ENCODE assay signal across 17 cellular contexts in the genomic region with DNA sequence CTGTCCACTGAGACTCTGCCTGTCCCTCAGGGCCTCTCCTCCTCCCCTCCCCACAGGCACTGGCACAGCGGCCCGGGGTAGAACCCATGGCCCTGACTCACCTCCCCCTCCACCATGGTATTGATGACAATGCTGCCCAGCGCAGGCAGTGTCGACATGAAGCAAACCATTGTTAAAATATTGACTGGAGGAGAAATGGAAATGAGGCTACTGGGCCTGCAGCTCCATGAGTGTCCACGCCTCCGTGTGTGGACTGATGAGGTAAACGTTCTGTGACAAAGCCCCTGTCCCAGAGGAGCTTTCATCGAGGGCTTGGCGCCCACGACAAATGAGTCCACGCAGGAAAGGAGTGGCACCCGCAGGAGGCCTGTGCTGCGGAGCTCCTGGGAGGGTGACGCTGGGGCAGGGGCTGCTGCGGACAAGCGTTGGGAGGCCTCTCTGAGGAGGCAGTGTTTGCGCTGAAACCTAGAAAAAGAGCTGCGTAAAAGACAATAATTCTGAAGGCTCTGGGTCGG.
"Had no signal": no experiment of that assay in that cellular context is flagged by ENCODE, and none has a peak within 500 bp of the region (broad histone marks: within the 10 kb centered on the region; RNA-seq: fewer than 3 reads in every experiment).

No MANE protein-coding gene starts in this region.

- ATAC-seq: activated CD8-positive, alpha-beta memory T cell treated with anti-CD3 and anti-CD28 coated beads, Interleukin-2, amount 10 ng/mL, durations not matched to agents 7 days and 5 days; left lobe of liver; T-helper 17 cell had no signal

- H3K36me3 Mint-ChIP-seq: activated CD8-positive, alpha-beta memory T cell treated with anti-CD3 and anti-CD28 coated beads, Interleukin-2, amount 10 ng/mL, durations not matched to agents 7 days and 5 days; activated naive CD4-positive, alpha-beta T cell treated with anti-CD3 and anti-CD28 coated beads, Interleukin-2, amount 10 ng/mL, durations not matched to agents 7 days and 5 days; immature natural killer cell; mesothelial cell of epicardium; natural killer cell treated with Interleukin-12 subunit alpha and Interleukin-12 subunit beta and Interleukin-15 and Interleukin-18, amount 100 ng/mL, for 72 hours had no signal

- H3K4me3 ChIP-seq: cardiac muscle cell, lung had no signal

- H3K4me3 Mint-ChIP-seq: activated CD4-positive, alpha-beta memory T cell treated with anti-CD3 and anti-CD28 coated beads, Interleukin-2, amount 10 ng/mL, durations not matched to agents 7 days and 5 days; activated CD4-positive, alpha-beta T cell treated with anti-CD3 and anti-CD28 coated beads, Interleukin-2, amount 10 ng/mL, durations not matched to agents 24 days and 14 days; activated CD8-positive, alpha-beta memory T cell treated with anti-CD3 and anti-CD28 coated beads, Interleukin-2, amount 10 ng/mL, durations not matched to agents 7 days and 5 days; activated naive CD4-positive, alpha-beta T cell treated with anti-CD3 and anti-CD28 coated beads, Interleukin-2, amount 10 ng/mL, durations not matched to agents 7 days and 5 days; immature natural killer cell; mesothelial cell of epicardium; natural killer cell treated with Interleukin-12 subunit alpha and Interleukin-12 subunit beta and Interleukin-15 and Interleukin-18, amount 100 ng/mL, for 72 hours; T-helper 17 cell had no signal

- H3K4me1 Mint-ChIP-seq: activated CD4-positive, alpha-beta memory T cell treated with anti-CD3 and anti-CD28 coated beads, Interleukin-2, amount 10 ng/mL, durations not matched to agents 7 days and 5 days; activated CD4-positive, alpha-beta T cell treated with anti-CD3 and anti-CD28 coated beads, Interleukin-2, amount 10 ng/mL, durations not matched to agents 24 days and 14 days; activated CD8-positive, alpha-beta memory T cell treated with anti-CD3 and anti-CD28 coated beads, Interleukin-2, amount 10 ng/mL, durations not matched to agents 7 days and 5 days; activated naive CD4-positive, alpha-beta T cell treated with anti-CD3 and anti-CD28 coated beads, Interleukin-2, amount 10 ng/mL, durations not matched to agents 7 days and 5 days; immature natural killer cell had no signal

- H3K27ac Mint-ChIP-seq: activated CD4-positive, alpha-beta memory T cell treated with anti-CD3 and anti-CD28 coated beads, Interleukin-2, amount 10 ng/mL, durations not matched to agents 7 days and 5 days; activated CD4-positive, alpha-beta T cell treated with anti-CD3 and anti-CD28 coated beads, Interleukin-2, amount 10 ng/mL, durations not matched to agents 24 days and 14 days; activated CD8-positive, alpha-beta memory T cell treated with anti-CD3 and anti-CD28 coated beads, Interleukin-2, amount 10 ng/mL, durations not matched to agents 7 days and 5 days; activated naive CD4-positive, alpha-beta T cell treated with anti-CD3 and anti-CD28 coated beads, Interleukin-2, amount 10 ng/mL, durations not matched to agents 7 days and 5 days; immature natural killer cell; mesothelial cell of epicardium; natural killer cell treated with Interleukin-12 subunit alpha and Interleukin-12 subunit beta and Interleukin-15 and Interleukin-18, amount 100 ng/mL, for 72 hours; T-helper 17 cell had no signal

- DNase-seq: activated CD4-positive, alpha-beta memory T cell treated with anti-CD3 and anti-CD28 coated beads, Interleukin-2, amount 10 ng/mL, durations not matched to agents 7 days and 5 days; activated CD4-positive, alpha-beta T cell treated with anti-CD3 and anti-CD28 coated beads, Interleukin-2, amount 10 ng/mL, durations not matched to agents 24 days and 14 days; activated CD8-positive, alpha-beta memory T cell treated with anti-CD3 and anti-CD28 coated beads, Interleukin-2, amount 10 ng/mL, durations not matched to agents 7 days and 5 days; activated effector memory CD4-positive, alpha-beta T cell treated with anti-CD3 and anti-CD28 coated beads, Interleukin-2, amount 50 U/mL, for 16 hours; activated naive CD4-positive, alpha-beta T cell treated with anti-CD3 and anti-CD28 coated beads, Interleukin-2, amount 10 ng/mL, durations not matched to agents 7 days and 5 days; activated T-cell treated with anti-CD3 and anti-CD28 coated beads for 4 hours; erythroblast; foreskin fibroblast; immature natural killer cell; stimulated activated CD4-positive, alpha-beta T cell treated with anti-CD3 and anti-CD28 coated beads, Interleukin-4, amount 100 ng/mL, for 1 hour; stimulated activated naive CD4-positive, alpha-beta T cell treated with Interleukin-2 at 50 U/mL for 16 hours; T-helper 17 cell had no signal

- H3K27me3 ChIP-seq: cardiac muscle cell had no signal

- H3K9me3 Mint-ChIP-seq: activated CD4-positive, alpha-beta memory T cell treated with anti-CD3 and anti-CD28 coated beads, Interleukin-2, amount 10 ng/mL, durations not matched to agents 7 days and 5 days; activated CD4-positive, alpha-beta T cell treated with anti-CD3 and anti-CD28 coated beads, Interleukin-2, amount 10 ng/mL, durations not matched to agents 24 days and 14 days; activated naive CD4-positive, alpha-beta T cell treated with anti-CD3 and anti-CD28 coated beads, Interleukin-2, amount 10 ng/mL, durations not matched to agents 7 days and 5 days; mesothelial cell of epicardium; natural killer cell treated with Interleukin-12 subunit alpha and Interleukin-12 subunit beta and Interleukin-15 and Interleukin-18, amount 100 ng/mL, for 72 hours had no signal

- H3K36me3 ChIP-seq: cardiac muscle cell had no signal

- H3K27ac ChIP-seq: cardiac muscle cell had no signal

- H3K27me3 Mint-ChIP-seq: activated CD4-positive, alpha-beta memory T cell treated with anti-CD3 and anti-CD28 coated beads, Interleukin-2, amount 10 ng/mL, durations not matched to agents 7 days and 5 days; activated CD4-positive, alpha-beta T cell treated with anti-CD3 and anti-CD28 coated beads, Interleukin-2, amount 10 ng/mL, durations not matched to agents 24 days and 14 days; activated CD8-positive, alpha-beta memory T cell treated with anti-CD3 and anti-CD28 coated beads, Interleukin-2, amount 10 ng/mL, durations not matched to agents 7 days and 5 days; activated naive CD4-positive, alpha-beta T cell treated with anti-CD3 and anti-CD28 coated beads, Interleukin-2, amount 10 ng/mL, durations not matched to agents 7 days and 5 days; natural killer cell treated with Interleukin-12 subunit alpha and Interleukin-12 subunit beta and Interleukin-15 and Interleukin-18, amount 100 ng/mL, for 72 hours had no signal
